ENCODE assay signal across 1 cellular context in the genomic region with DNA sequence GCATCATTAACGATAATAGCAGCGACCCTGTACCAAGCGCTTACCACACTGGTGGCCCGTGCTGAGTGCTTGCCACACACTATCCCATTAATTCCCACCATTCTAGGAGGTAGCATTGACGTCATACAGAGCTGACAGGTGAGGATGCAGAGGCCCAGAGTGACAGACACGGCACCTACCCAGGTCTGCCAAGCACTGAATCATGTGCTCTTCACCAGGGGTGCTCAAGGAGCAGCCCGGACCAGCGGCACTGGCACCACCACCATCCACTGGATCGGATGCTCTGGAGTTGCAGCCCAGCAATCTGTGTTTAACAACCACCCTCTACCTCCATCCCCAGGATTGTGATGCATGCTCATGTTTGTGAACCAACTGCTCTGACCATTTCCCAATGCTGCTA.
TF ChIP-seq lines count a peak whose summit lies in the region.

No MANE protein-coding gene starts in this region.

TF ChIP-seq in IMR-90, 13 proteins besides CTCF, POLR2A, EP300 and RAD21 (continued from another document):
- TF ChIP-seq, protein P1, sequence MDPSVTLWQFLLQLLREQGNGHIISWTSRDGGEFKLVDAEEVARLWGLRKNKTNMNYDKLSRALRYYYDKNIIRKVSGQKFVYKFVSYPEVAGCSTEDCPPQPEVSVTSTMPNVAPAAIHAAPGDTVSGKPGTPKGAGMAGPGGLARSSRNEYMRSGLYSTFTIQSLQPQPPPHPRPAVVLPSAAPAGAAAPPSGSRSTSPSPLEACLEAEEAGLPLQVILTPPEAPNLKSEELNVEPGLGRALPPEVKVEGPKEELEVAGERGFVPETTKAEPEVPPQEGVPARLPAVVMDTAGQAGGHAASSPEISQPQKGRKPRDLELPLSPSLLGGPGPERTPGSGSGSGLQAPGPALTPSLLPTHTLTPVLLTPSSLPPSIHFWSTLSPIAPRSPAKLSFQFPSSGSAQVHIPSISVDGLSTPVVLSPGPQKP (IDR thresholded peaks at IDR 0.05; ENCODE audit: borderline replicate concordance, low read depth, low read length): no peak
- TF ChIP-seq CHD1 (IDR thresholded peaks at IDR 0.05; ENCODE audit: low read depth, low read length) (no peak), SMC3 (IDR thresholded peaks at IDR 0.05; ENCODE audit: low read depth, low read length) (no peak), CEBPB (IDR thresholded peaks at IDR 0.05; ENCODE audit: low read depth, low read length) (no peak), FOS (IDR thresholded peaks at IDR 0.05; ENCODE audit: low read depth, low read length) (no peak), BHLHE40 (IDR thresholded peaks at IDR 0.05; ENCODE audit: low read depth, low read length) (no peak), NFE2L2 (IDR thresholded peaks at IDR 0.05; ENCODE audit: low read depth, low read length) (no peak), RCOR1 (IDR thresholded peaks at IDR 0.05; ENCODE audit: insufficient replicate concordance, low read length) (no peak), RFX5 (IDR thresholded peaks at IDR 0.05; ENCODE audit: low read depth, low read length) (no peak), MAFK (IDR thresholded peaks at IDR 0.05; ENCODE audit: low read depth, low read length) (no peak)
- TF ChIP-seq, protein P2, sequence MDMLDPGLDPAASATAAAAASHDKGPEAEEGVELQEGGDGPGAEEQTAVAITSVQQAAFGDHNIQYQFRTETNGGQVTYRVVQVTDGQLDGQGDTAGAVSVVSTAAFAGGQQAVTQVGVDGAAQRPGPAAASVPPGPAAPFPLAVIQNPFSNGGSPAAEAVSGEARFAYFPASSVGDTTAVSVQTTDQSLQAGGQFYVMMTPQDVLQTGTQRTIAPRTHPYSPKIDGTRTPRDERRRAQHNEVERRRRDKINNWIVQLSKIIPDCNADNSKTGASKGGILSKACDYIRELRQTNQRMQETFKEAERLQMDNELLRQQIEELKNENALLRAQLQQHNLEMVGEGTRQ (IDR thresholded peaks at IDR 0.05; ENCODE audit: low read depth, low read length): no peak
